1 cellular context compared by ENCODE assay signal in the genomic region with DNA sequence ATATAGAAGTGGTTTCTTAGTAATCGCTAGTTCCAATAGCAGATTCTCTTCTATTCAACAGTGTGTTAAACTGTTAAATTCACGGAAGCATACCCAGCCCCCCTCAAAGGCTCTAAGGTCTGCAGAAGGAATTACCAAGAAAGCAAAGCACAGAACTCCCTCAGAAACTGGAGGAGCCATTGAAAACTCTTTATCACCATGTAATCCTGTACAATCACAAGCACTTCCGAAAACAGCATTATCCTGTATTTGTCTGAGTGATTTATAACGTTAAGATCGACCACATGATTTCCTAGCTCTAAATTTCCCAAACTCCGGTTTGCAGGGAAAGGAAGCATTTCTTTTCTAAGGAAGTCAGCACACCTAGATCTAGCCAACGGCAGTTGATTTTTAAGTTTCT.
TF ChIP-seq lines count a peak whose summit lies in the region.

No MANE protein-coding gene starts in this region.

TF ChIP-seq in GM23338, 12 proteins besides CTCF, POLR2A, EP300 and RAD21 (continued from another document):
- TF ChIP-seq, protein P1, sequence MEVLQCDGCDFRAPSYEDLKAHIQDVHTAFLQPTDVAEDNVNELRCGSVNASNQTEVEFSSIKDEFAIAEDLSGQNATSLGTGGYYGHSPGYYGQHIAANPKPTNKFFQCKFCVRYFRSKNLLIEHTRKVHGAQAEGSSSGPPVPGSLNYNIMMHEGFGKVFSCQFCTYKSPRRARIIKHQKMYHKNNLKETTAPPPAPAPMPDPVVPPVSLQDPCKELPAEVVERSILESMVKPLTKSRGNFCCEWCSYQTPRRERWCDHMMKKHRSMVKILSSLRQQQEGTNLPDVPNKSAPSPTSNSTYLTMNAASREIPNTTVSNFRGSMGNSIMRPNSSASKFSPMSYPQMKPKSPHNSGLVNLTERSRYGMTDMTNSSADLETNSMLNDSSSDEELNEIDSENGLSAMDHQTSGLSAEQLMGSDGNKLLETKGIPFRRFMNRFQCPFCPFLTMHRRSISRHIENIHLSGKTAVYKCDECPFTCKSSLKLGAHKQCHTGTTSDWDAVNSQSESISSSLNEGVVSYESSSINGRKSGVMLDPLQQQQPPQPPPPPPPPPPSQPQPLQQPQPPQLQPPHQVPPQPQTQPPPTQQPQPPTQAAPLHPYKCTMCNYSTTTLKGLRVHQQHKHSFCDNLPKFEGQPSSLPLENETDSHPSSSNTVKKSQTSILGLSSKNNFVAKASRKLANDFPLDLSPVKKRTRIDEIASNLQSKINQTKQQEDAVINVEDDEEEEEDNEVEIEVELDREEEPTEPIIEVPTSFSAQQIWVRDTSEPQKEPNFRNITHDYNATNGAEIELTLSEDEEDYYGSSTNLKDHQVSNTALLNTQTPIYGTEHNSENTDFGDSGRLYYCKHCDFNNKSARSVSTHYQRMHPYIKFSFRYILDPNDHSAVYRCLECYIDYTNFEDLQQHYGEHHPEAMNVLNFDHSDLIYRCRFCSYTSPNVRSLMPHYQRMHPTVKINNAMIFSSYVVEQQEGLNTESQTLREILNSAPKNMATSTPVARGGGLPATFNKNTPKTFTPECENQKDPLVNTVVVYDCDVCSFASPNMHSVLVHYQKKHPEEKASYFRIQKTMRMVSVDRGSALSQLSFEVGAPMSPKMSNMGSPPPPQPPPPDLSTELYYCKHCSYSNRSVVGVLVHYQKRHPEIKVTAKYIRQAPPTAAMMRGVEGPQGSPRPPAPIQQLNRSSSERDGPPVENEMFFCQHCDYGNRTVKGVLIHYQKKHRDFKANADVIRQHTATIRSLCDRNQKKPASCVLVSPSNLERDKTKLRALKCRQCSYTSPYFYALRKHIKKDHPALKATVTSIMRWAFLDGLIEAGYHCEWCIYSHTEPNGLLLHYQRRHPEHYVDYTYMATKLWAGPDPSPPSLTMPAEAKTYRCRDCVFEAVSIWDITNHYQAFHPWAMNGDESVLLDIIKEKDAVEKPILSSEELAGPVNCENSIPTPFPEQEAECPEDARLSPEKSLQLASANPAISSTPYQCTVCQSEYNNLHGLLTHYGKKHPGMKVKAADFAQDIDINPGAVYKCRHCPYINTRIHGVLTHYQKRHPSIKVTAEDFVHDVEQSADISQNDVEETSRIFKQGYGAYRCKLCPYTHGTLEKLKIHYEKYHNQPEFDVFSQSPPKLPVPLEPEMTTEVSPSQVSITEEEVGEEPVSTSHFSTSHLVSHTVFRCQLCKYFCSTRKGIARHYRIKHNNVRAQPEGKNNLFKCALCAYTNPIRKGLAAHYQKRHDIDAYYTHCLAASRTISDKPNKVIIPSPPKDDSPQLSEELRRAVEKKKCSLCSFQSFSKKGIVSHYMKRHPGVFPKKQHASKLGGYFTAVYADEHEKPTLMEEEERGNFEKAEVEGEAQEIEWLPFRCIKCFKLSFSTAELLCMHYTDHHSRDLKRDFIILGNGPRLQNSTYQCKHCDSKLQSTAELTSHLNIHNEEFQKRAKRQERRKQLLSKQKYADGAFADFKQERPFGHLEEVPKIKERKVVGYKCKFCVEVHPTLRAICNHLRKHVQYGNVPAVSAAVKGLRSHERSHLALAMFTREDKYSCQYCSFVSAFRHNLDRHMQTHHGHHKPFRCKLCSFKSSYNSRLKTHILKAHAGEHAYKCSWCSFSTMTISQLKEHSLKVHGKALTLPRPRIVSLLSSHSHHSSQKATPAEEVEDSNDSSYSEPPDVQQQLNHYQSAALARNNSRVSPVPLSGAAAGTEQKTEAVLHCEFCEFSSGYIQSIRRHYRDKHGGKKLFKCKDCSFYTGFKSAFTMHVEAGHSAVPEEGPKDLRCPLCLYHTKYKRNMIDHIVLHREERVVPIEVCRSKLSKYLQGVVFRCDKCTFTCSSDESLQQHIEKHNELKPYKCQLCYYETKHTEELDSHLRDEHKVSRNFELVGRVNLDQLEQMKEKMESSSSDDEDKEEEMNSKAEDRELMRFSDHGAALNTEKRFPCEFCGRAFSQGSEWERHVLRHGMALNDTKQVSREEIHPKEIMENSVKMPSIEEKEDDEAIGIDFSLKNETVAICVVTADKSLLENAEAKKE (CRISPR knock-in tag; IDR thresholded peaks at IDR 0.05) = no peak
- TF ChIP-seq ZNF114 (CRISPR knock-in tag; IDR thresholded peaks at IDR 0.05) = no peak
TF ChIP-seq in GM23338: peak in this region for 0.
